In genomic region chr2:200699310-200699709, GRCh38 we compare ENCODE assay signal across 23 cellular contexts.
DNase-seq lines count a peak whose midpoint lies in the region; ATAC-seq, FAIRE-seq and TF ChIP-seq lines count a peak whose summit lies in the region.
"Had no signal": no experiment of that assay in that cellular context is flagged by ENCODE, and none has a peak within 500 bp of the region (broad histone marks: within the 10 kb centered on the region; RNA-seq: fewer than 3 reads in every experiment).

No MANE protein-coding gene starts in this region.

- H3K27ac Mint-ChIP-seq in activated T-cell treated with anti-CD3 and anti-CD28 coated beads, Interleukin-2, amount 50 U/mL, for 72 hours: peak overlapping the region; percentile 43
- H3K27ac Mint-ChIP-seq: B cell; CD4-positive, alpha-beta T cell; CD8-positive, alpha-beta T cell had no signal

- intact Hi-C loops in HepG2 (cut with micrococcal nuclease; ENCODE audit: unreplicated experiment): no loop called here

- TF ChIP-seq POLR2A in HepG2 (IDR thresholded peaks at IDR 0.05; ENCODE audit: insufficient read depth in 1 of 2, low read depth in 2 of 2, low read length in 2 of 2): no peak

- H2AFZ ChIP-seq in OCI-LY1 (ENCODE audit: low read length): no peak overlapping the region
- H2AFZ ChIP-seq in HepG2 (ENCODE audit: low read length): no peak overlapping the region

- H3K36me3 Mint-ChIP-seq in activated T-cell treated with anti-CD3 and anti-CD28 coated beads, Interleukin-2, amount 50 U/mL, for 72 hours (ENCODE audit: insufficient read depth in 2 of 2): peaks cover 3% of the 10 kb centered on the region in 2 donors
- H3K36me3 Mint-ChIP-seq: CD8-positive, alpha-beta T cell had no signal

- no TSS peak for BruUV-seq in HepG2 (replicated peaks; lab: Mats Ljungman, UMichigan)

- no peak for TF ChIP-seq RAD21 in HepG2 (CRISPR knock-in tag; IDR thresholded peaks at IDR 0.05)

- no peaks in the 10 kb centered on the region for H4K20me1 ChIP-seq in OCI-LY1 (ENCODE audit: insufficient read depth, low read length)
- no peaks in the 10 kb centered on the region for H4K20me1 ChIP-seq in HepG2 (ENCODE audit: insufficient read depth, low read length)

- H3K4me1 Mint-ChIP-seq in activated T-cell treated with anti-CD3 and anti-CD28 coated beads, Interleukin-2, amount 50 U/mL, for 72 hours (ENCODE audit: low read depth): peaks cover 48% of the 10 kb centered on the region

- DNase-seq in activated T-cell treated with anti-CD3 and anti-CD28 coated beads, Interleukin-2, amount 50 U/mL, for 72 hours: no peak
- no peak for DNase-seq in activated T-cell treated with anti-CD3 and anti-CD28 coated beads, Interleukin-2, amount 50 U/mL, for 48 hours
- DNase-seq in HepG2 (ENCODE audit: low spot score) (no peak), NCI-H1105 treated with DMSO at 0.1 percent for 48 hours (lab: John Stamatoyannopoulos, UW) (no peak)
- DNase-seq: AML-193; Caco-2; Calu3; CD4-positive, alpha-beta T cell; CD8-positive, alpha-beta T cell; DMS79 treated with DMSO at 0.1 percent for 48 hours; GF-D8 had no signal

- FAIRE-seq in HepG2 (lab: Jason Lieb, UNC): no peak
- FAIRE-seq: A549, D721Med, G401.6, GM12891, GM19239 had no signal

- H3K27me3 Mint-ChIP-seq in activated T-cell treated with anti-CD3 and anti-CD28 coated beads, Interleukin-2, amount 50 U/mL, for 72 hours (ENCODE audit: low read depth): peaks cover 6% of the 10 kb centered on the region

- 0% methylated on average over 1 of the region's 1 CpG for WGBS in HepG2 (ENCODE audit: low lambda C conversion rate)
- 0% methylated on average over 1 of the region's 1 CpG for WGBS in thymus

- H3K4me2 ChIP-seq in OCI-LY1 (ENCODE audit: low read length) (peak overlapping the region; percentile 70), HepG2 (ENCODE audit: low read depth, low read length) (no peak overlapping the region)
- H3K4me2 ChIP-seq: A549 had no signal

- H3K4me3 ChIP-seq in OCI-LY1 (ENCODE audit: low read depth, low read length, poor library complexity, severe bottlenecking): peak overlapping the region; percentile 64
- no peak overlapping the region for H3K4me3 ChIP-seq in HepG2 (replicated peaks in 1 of 3; ENCODE audit: insufficient read depth in 1 of 3, low read depth in 2 of 3, low read length in 3 of 3)
- H3K4me3 ChIP-seq in thymus (ENCODE audit: low read length): peak overlapping the region; percentile 67
- H3K4me3 ChIP-seq: A549 had no signal

- H3K9ac ChIP-seq in OCI-LY1 (ENCODE audit: low read length): peak overlapping the region; percentile 98
- H3K9ac ChIP-seq in HepG2 (ENCODE audit: insufficient read depth, low read depth, low read length): no peak overlapping the region

- H3K36me3 ChIP-seq in OCI-LY1 (ENCODE audit: insufficient read depth, low read length): no peaks in the 10 kb centered on the region
- no peaks in the 10 kb centered on the region for H3K36me3 ChIP-seq in HepG2 (replicated peaks in 1 of 2; ENCODE audit: control insufficient read depth in 1 of 2, insufficient read depth in 2 of 2, low read length in 2 of 2)
- H3K36me3 ChIP-seq in thymus (ENCODE audit: control insufficient read depth, insufficient read depth): no peaks in the 10 kb centered on the region

- CTCF ChIA-PET in HepG2 (lab: Yijun Ruan, JAX; ENCODE audit: low intra/inter-chr PET ratio, low total read pairs): no interaction called here

- no peaks in the 10 kb centered on the region for H3K79me2 ChIP-seq in OCI-LY1 (ENCODE audit: insufficient read depth, low read length)
- no peaks in the 10 kb centered on the region for H3K79me2 ChIP-seq in HepG2 (ENCODE audit: insufficient read depth, low read length)

- POLR2A ChIA-PET in HepG2 (lab: Yijun Ruan, JAX): no interaction called here

- TF ChIP-seq CTCF in OCI-LY1 (IDR thresholded peaks at IDR 0.05; ENCODE audit: low read length): no peak
- no peak for TF ChIP-seq CTCF in HepG2 (CRISPR knock-in tag; IDR thresholded peaks at IDR 0.05)

- H3K4me1 ChIP-seq in OCI-LY1 (ENCODE audit: insufficient read depth, low read length, severe bottlenecking) (peaks cover 100% of the 10 kb centered on the region), HepG2 (ENCODE audit: insufficient read depth, low read length) (peaks cover 27% of the 10 kb centered on the region), thymus (ENCODE audit: control insufficient read depth, insufficient read depth, low read length) (peaks cover 40% of the 10 kb centered on the region)

- H3K27me3 ChIP-seq in OCI-LY1 (ENCODE audit: insufficient read depth, low read length) (no peaks in the 10 kb centered on the region), HepG2 (ENCODE audit: control insufficient read depth in 1 of 2, insufficient read depth in 2 of 2, low read length in 2 of 2) (no peaks in the 10 kb centered on the region), thymus (ENCODE audit: control insufficient read depth, insufficient read depth) (no peaks in the 10 kb centered on the region)

- in situ Hi-C loops in HepG2 (cut with HindIII; ENCODE audit: extremely low pct_ligation_motif_present, low pct_unique_long_range_greater_than_20kb): loop anchor here (10.0 kb wide), 1 partner anchor 725 kb away; no protein-coding TSS in a partner anchor

- peak overlapping the region in 1 of 2 donors; percentile 27 for H3K4me3 Mint-ChIP-seq in activated T-cell treated with anti-CD3 and anti-CD28 coated beads, Interleukin-2, amount 50 U/mL, for 72 hours
- H3K4me3 Mint-ChIP-seq: B cell; CD4-positive, alpha-beta T cell; CD8-positive, alpha-beta T cell had no signal

- H3F3A ChIP-seq in OCI-LY1 (ENCODE audit: insufficient read depth, low read length): peaks cover 11% of the 10 kb centered on the region

- H3K9me3 Mint-ChIP-seq in activated T-cell treated with anti-CD3 and anti-CD28 coated beads, Interleukin-2, amount 50 U/mL, for 72 hours: peaks cover 0 to 3% of the 10 kb centered on the region in 2 donors
- H3K9me3 Mint-ChIP-seq: CD4-positive, alpha-beta T cell; CD8-positive, alpha-beta T cell had no signal

- no peak for ATAC-seq in activated T-cell treated with anti-CD3 and anti-CD28 coated beads, Interleukin-2, amount 50 U/mL, for 72 hours (replicated peaks in 1 of 2)
- no peak for ATAC-seq in HepG2
- no peak for ATAC-seq in activated CD4-positive, CD25-positive, alpha-beta regulatory T cell treated with anti-CD3 and anti-CD28 coated beads, Interleukin-2, amount 50 U/mL, for 24 hours
- no peak for ATAC-seq in HG02623 (IDR thresholded peaks at IDR 0.05; ENCODE audit: unreplicated experiment)
- ATAC-seq: A549; CD8-positive, alpha-beta T cell had no signal

- H3K9me3 ChIP-seq in OCI-LY1 (ENCODE audit: low read length): no peaks in the 10 kb centered on the region
- no peaks in the 10 kb centered on the region for H3K9me3 ChIP-seq in HepG2 (ENCODE audit: low read length)
- H3K9me3 ChIP-seq in thymus (ENCODE audit: control insufficient read depth): no peaks in the 10 kb centered on the region
- H3K9me3 ChIP-seq: A549, Caco-2 had no signal

- TF ChIP-seq EP300 in HepG2 (IDR thresholded peaks at IDR 0.05; ENCODE audit: low read depth in 2 of 2, low read length in 2 of 2): no peak
- TF ChIP-seq EP300 in HepG2 (CRISPR knock-in tag; IDR thresholded peaks at IDR 0.05; ENCODE audit: borderline replicate concordance): no peak

- peak overlapping the region; percentile 100 for H3K27ac ChIP-seq in OCI-LY1 (ENCODE audit: low read depth, low read length, poor library complexity, severe bottlenecking)
- no peak overlapping the region for H3K27ac ChIP-seq in HepG2 (ENCODE audit: extremely low read length, insufficient read depth, low read length)
- H3K27ac ChIP-seq in thymus (ENCODE audit: low read depth): no peak overlapping the region
- H3K27ac ChIP-seq: 22Rv1, A549, C4-2B had no signal

- no peaks in the 10 kb centered on the region for H3K9me2 ChIP-seq in OCI-LY1 (ENCODE audit: low read depth, low read length)

TF ChIP-seq in HepG2, 621 proteins besides CTCF, POLR2A, EP300 and RAD21:
- TF ChIP-seq ZNF652 (CRISPR knock-in tag; IDR thresholded peaks at IDR 0.05; ENCODE audit: borderline replicate concordance, low read depth) (peak; percentile 86), HNF4A (CRISPR knock-in tag; IDR thresholded peaks at IDR 0.05) (peak; percentile 13; the same call in 1 of the 2 replicates), ZNF3 (CRISPR knock-in tag; IDR thresholded peaks at IDR 0.05) (no peak)
TF ChIP-seq in HepG2: peak in this region for 2.

Comparison
In these comparisons a context has a peak if more than half of its experiments do, and no peak if none do; other contexts are left out.
1. H3K4me3 ChIP-seq: peak in OCI-LY1 (single experiment) and thymus (single experiment); none in HepG2 (0 of 3).